Comparison of ENCODE assay signal across 27 cellular contexts in the genomic region with DNA sequence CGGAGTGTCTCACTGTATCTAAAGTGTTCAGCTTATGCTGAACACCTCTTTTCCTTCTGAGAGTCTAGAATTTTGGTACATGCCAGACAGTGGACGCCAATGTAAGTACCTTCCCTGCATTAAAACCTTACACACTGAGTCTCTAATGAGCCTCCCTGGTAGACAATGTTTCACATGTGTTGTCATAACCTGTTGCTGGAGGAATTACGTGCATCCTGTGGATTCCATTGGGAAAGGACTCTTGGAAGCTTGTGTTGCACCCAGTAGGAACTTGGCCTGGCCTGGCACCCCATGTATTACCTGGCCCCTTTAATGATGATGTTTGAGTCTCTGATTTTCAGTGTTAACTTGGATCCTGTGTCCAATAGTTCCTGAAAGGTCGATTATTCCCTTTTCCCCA.
"Had no signal": no experiment of that assay in that cellular context is flagged by ENCODE, and none has a peak within 500 bp of the region (broad histone marks: within the 10 kb centered on the region; RNA-seq: fewer than 3 reads in every experiment).

No MANE protein-coding gene starts in this region.

- H3K4me1 ChIP-seq: neural progenitor cell, testis, uterus had no signal

- ATAC-seq: natural killer cell; psoas muscle; right cardiac atrium; right lobe of liver; stimulated activated memory B cell treated with anti-CD40 and anti-IgM and Interleukin-4, amounts not matched to agents 10 μg/mL and 1 μg/mL and 100 μg/mL, for 72 hours; stimulated activated naive CD8-positive, alpha-beta T cell treated with anti-CD3 and anti-CD28 coated beads, Interleukin-15, amount 100 ng/mL, for 72 hours; stimulated activated naive CD8-positive, alpha-beta T cell treated with anti-CD3 and anti-CD28 coated beads, Interleukin-15, Interleukin-2, amounts not matched to agents 100 U/mL and 50 U/mL, for 24 hours; upper lobe of right lung had no signal

- H3K27ac ChIP-seq: neural progenitor cell, ovary, parathyroid adenoma, psoas muscle, right lobe of liver, skin epidermis, spleen, suprapubic skin, testis, tibial artery, transverse colon, upper lobe of right lung, uterus had no signal

- DNase-seq: natural killer cell; occipital lobe; ovary; psoas muscle; right cardiac atrium; stimulated activated CD4-positive, alpha-beta T cell treated with anti-CD3 and anti-CD28 coated beads, Interleukin-12 subunit alpha, Interleukin-12 subunit beta, amount 100 ng/mL, for 4 hours; stimulated activated CD4-positive, alpha-beta T cell treated with anti-CD3 and anti-CD28 coated beads, Interleukin-1b, Interleukin-23, amount 100 ng/mL, for 48 hours; stimulated activated CD4-positive, alpha-beta T cell treated with anti-CD3 and anti-CD28 coated beads, Interleukin-4, amount 100 ng/mL, for 1 hour; stimulated activated CD4-positive, alpha-beta T cell treated with anti-CD3 and anti-CD28 coated beads, Interleukin-4, amount 100 ng/mL, for 4 hours; stimulated activated CD8-positive, alpha-beta memory T cell treated with anti-CD3 and anti-CD28 coated beads, Interleukin-4, amount 100 ng/mL, for 48 hours; stimulated activated naive CD4-positive, alpha-beta T cell; stimulated activated naive CD8-positive, alpha-beta T cell treated with anti-CD3 and anti-CD28 coated beads, Interleukin-15, amount 100 ng/mL, for 72 hours; stimulated activated naive CD8-positive, alpha-beta T cell treated with anti-CD3 and anti-CD28 coated beads, Interleukin-15, Interleukin-2, amounts not matched to agents 100 U/mL and 50 U/mL, for 24 hours; substantia nigra; tibial artery; transverse colon; upper lobe of right lung; uterus had no signal

- H3K9me3 ChIP-seq: ovary, psoas muscle, right lobe of liver, suprapubic skin, testis, tibial artery, transverse colon, upper lobe of right lung, uterus had no signal

- H3K27me3 ChIP-seq: neural progenitor cell, ovary, right lobe of liver, spleen, suprapubic skin, testis, tibial artery, transverse colon, upper lobe of right lung, uterus had no signal

- H3K36me3 ChIP-seq: neural progenitor cell, ovary, right lobe of liver, spleen, suprapubic skin, tibial artery, transverse colon, upper lobe of right lung, uterus had no signal

- H2AFZ ChIP-seq: neural progenitor cell, parathyroid adenoma had no signal

- H3K4me2 ChIP-seq: neural progenitor cell, smooth muscle cell had no signal

- H3K9ac ChIP-seq: neural progenitor cell, parathyroid adenoma had no signal

- H3K4me3 ChIP-seq: neural progenitor cell, ovary, psoas muscle, right lobe of liver, skin epidermis, smooth muscle cell, spleen, suprapubic skin, testis, tibial artery, transverse colon, upper lobe of right lung, uterus had no signal
